ENCODE assay signal across 13 cellular contexts in genomic region chr17:50722746-50723145, GRCh38. TPM values are rescaled to one million over a fixed set of nuclear protein-coding genes. Genes with fewer than 3 reads are reported as not detected.
DNase-seq lines count a peak whose midpoint lies in the region; ATAC-seq and TF ChIP-seq lines count a peak whose summit lies in the region.
"Had no signal": no experiment of that assay in that cellular context is flagged by ENCODE, and none has a peak within 500 bp of the region (broad histone marks: within the 10 kb centered on the region; RNA-seq: fewer than 3 reads in every experiment).

No MANE protein-coding gene starts in this region.

- H3K36me3 Mint-ChIP-seq in CD4-positive, CD25-positive, alpha-beta regulatory T cell, result peaks cover 5% of the 10 kb centered on the region
- peaks cover 30% of the 10 kb centered on the region for H3K36me3 Mint-ChIP-seq in activated naive CD8-positive, alpha-beta T cell treated with anti-CD3 and anti-CD28 coated beads, Interleukin-2, amount 50 U/mL, for 24 hours (ENCODE audit: low read depth)
- H3K36me3 Mint-ChIP-seq in mesothelial cell of epicardium, result no peaks in the 10 kb centered on the region

- H3K4me1 ChIP-seq in CD4-positive, CD25-positive, alpha-beta regulatory T cell (ENCODE audit: control insufficient read depth, insufficient read depth, low read length, poor library complexity, severe bottlenecking), result peaks cover 69% of the 10 kb centered on the region
- peaks cover 17% of the 10 kb centered on the region for H3K4me1 ChIP-seq in HUES48 (ENCODE audit: control insufficient read depth, insufficient read depth, low read length)

- H3K27ac ChIP-seq in CD4-positive, CD25-positive, alpha-beta regulatory T cell (ENCODE audit: insufficient read depth, low read length, poor library complexity, severe bottlenecking), result no peak overlapping the region
- H3K27ac ChIP-seq in HUES48 (ENCODE audit: low read depth, low read length), result no peak overlapping the region
- H3K27ac ChIP-seq: upper lobe of left lung had no signal

- peaks cover 21 to 70% (median 38%) of the 10 kb centered on the region in 4 donors for H3K4me1 Mint-ChIP-seq in CD4-positive, CD25-positive, alpha-beta regulatory T cell
- H3K4me1 Mint-ChIP-seq in activated naive CD8-positive, alpha-beta T cell treated with anti-CD3 and anti-CD28 coated beads, Interleukin-2, amount 50 U/mL, for 24 hours, result peaks cover 56% of the 10 kb centered on the region
- peaks cover 42% of the 10 kb centered on the region for H3K4me1 Mint-ChIP-seq in mesothelial cell of epicardium

- peak overlapping the region; percentile 28 to 91 (median 64) for H3K4me3 Mint-ChIP-seq in CD4-positive, CD25-positive, alpha-beta regulatory T cell
- H3K4me3 Mint-ChIP-seq in activated naive CD8-positive, alpha-beta T cell treated with anti-CD3 and anti-CD28 coated beads, Interleukin-2, amount 50 U/mL, for 24 hours, result peak overlapping the region; percentile 88
- H3K4me3 Mint-ChIP-seq in mesothelial cell of epicardium, result peak overlapping the region; percentile 93

- no peak overlapping the region for H3K9ac ChIP-seq in HUES48 (ENCODE audit: low read depth, low read length)

- H3K9me3 Mint-ChIP-seq in CD4-positive, CD25-positive, alpha-beta regulatory T cell, result peaks cover 0 to 2% (median 0%) of the 10 kb centered on the region in 7 donors
- H3K9me3 Mint-ChIP-seq in activated naive CD8-positive, alpha-beta T cell treated with anti-CD3 and anti-CD28 coated beads, Interleukin-2, amount 50 U/mL, for 24 hours, result no peaks in the 10 kb centered on the region
- no peaks in the 10 kb centered on the region for H3K9me3 Mint-ChIP-seq in mesothelial cell of epicardium

- H3K9me3 ChIP-seq in CD4-positive, CD25-positive, alpha-beta regulatory T cell (ENCODE audit: control insufficient read depth in 2 of 2, low read length in 2 of 2), result no peaks in the 10 kb centered on the region
- no peaks in the 10 kb centered on the region for H3K9me3 ChIP-seq in HUES48 (ENCODE audit: control insufficient read depth, insufficient read depth, low read length)
- H3K9me3 ChIP-seq: upper lobe of left lung had no signal

- TF ChIP-seq CTCF in mesothelial cell of epicardium (IDR thresholded peaks at IDR 0.05; ENCODE audit: unreplicated experiment), result no peak

- peak overlapping the region in 2 of 3 donors; percentile 4 to 20 for H3K27ac Mint-ChIP-seq in CD4-positive, CD25-positive, alpha-beta regulatory T cell
- H3K27ac Mint-ChIP-seq in activated naive CD8-positive, alpha-beta T cell treated with anti-CD3 and anti-CD28 coated beads, Interleukin-2, amount 50 U/mL, for 24 hours, result peak overlapping the region; percentile 55
- H3K27ac Mint-ChIP-seq in mesothelial cell of epicardium, result peak overlapping the region; percentile 74

- no peaks in the 10 kb centered on the region for H3K27me3 Mint-ChIP-seq in CD4-positive, CD25-positive, alpha-beta regulatory T cell
- H3K27me3 Mint-ChIP-seq in activated naive CD8-positive, alpha-beta T cell treated with anti-CD3 and anti-CD28 coated beads, Interleukin-2, amount 50 U/mL, for 24 hours, result no peaks in the 10 kb centered on the region
- H3K27me3 Mint-ChIP-seq in mesothelial cell of epicardium (ENCODE audit: low read depth), result no peaks in the 10 kb centered on the region

- peak overlapping the region; percentile 45 for H3K4me3 ChIP-seq in CD4-positive, CD25-positive, alpha-beta regulatory T cell (ENCODE audit: low read depth, low read length)
- peak overlapping the region; percentile 29 for H3K4me3 ChIP-seq in HUES48 (ENCODE audit: low read depth, low read length)

- no peaks in the 10 kb centered on the region for H3K36me3 ChIP-seq in CD4-positive, CD25-positive, alpha-beta regulatory T cell (ENCODE audit: control insufficient read depth, insufficient read depth, low read length)
- H3K36me3 ChIP-seq in HUES48 (ENCODE audit: control insufficient read depth, insufficient read depth, low read length), result peaks cover 4% of the 10 kb centered on the region; the same call in 1 of the 2 replicates

- ATAC-seq in CD4-positive, CD25-positive, alpha-beta regulatory T cell (ENCODE audit: low read depth in 2 of 2), result no peak
- no peak for ATAC-seq in activated naive CD8-positive, alpha-beta T cell treated with anti-CD3 and anti-CD28 coated beads, Interleukin-2, amount 50 U/mL, for 24 hours
- ATAC-seq in HG03095 (IDR thresholded peaks at IDR 0.05; ENCODE audit: unreplicated experiment), result no peak
- ATAC-seq in HG03196 (IDR thresholded peaks at IDR 0.05; ENCODE audit: unreplicated experiment), result no peak

- DNase-seq in CD4-positive, CD25-positive, alpha-beta regulatory T cell, result no peak
- no peak for DNase-seq in activated naive CD8-positive, alpha-beta T cell treated with anti-CD3 and anti-CD28 coated beads, Interleukin-2, amount 50 U/mL, for 24 hours
- DNase-seq in mesothelial cell of epicardium (ENCODE audit: low spot score in 2 of 2, unreplicated experiment in 2 of 2) (no peak), NCI-H226 (no peak)
- no peak for DNase-seq in central memory CD4-positive, alpha-beta T cell
- DNase-seq: activated CD4-positive, alpha-beta T cell treated with anti-CD3 and anti-CD28 coated beads, Interleukin-2, amount 50 U/mL, for 48 hours; DMS79; NCI-H1694 had no signal

- no peaks in the 10 kb centered on the region for H3K27me3 ChIP-seq in CD4-positive, CD25-positive, alpha-beta regulatory T cell (ENCODE audit: control insufficient read depth, insufficient read depth, low read length)
- H3K27me3 ChIP-seq in HUES48 (ENCODE audit: control insufficient read depth, insufficient read depth, low read length), result no peaks in the 10 kb centered on the region
- H3K27me3 ChIP-seq: upper lobe of left lung had no signal

RNA-seq across cellular contexts. Expression of gene LUC7L3, which starts 3.3 kb away (rescaled TPM):
- total RNA-seq in CD4-positive, CD25-positive, alpha-beta regulatory T cell, result 143 TPM
- polyA plus RNA-seq in CD4-positive, CD25-positive, alpha-beta regulatory T cell, result 10 to 100 TPM; 44.9 to 54.0 (median 48.9) TPM
- 240 to 261 TPM (median 252 TPM) in 3 replicates for total RNA-seq in mesothelial cell of epicardium

RNA-seq across cellular contexts. Expression of gene ANKRD40, which starts 15.0 kb away (rescaled TPM):
- 24.0 TPM for total RNA-seq in CD4-positive, CD25-positive, alpha-beta regulatory T cell
- 1 to 10 TPM; 3.8 to 5.7 (median 4.5) TPM for polyA plus RNA-seq in CD4-positive, CD25-positive, alpha-beta regulatory T cell
- 35.9 to 38.8 TPM (median 37.6 TPM) in 3 replicates for total RNA-seq in mesothelial cell of epicardium

RNA-seq across cellular contexts. Expression of gene ANKRD40CL, which starts 44.6 kb away (rescaled TPM):
- total RNA-seq in CD4-positive, CD25-positive, alpha-beta regulatory T cell, result not detected
- not detected for polyA plus RNA-seq in CD4-positive, CD25-positive, alpha-beta regulatory T cell
- not detected in 3 replicates for total RNA-seq in mesothelial cell of epicardium
- total RNA-seq: cerebellum, upper lobe of left lung had no signal

Comparison
In these comparisons a context has a peak if more than half of its experiments do, and no peak if none do; other contexts are left out.
1. H3K27ac Mint-ChIP-seq: peak in every context shown above with its lines; median percentile 74 in mesothelial cell of epicardium; 55 in activated naive CD8-positive, alpha-beta T cell treated with anti-CD3 and anti-CD28 coated beads, Interleukin-2, amount 50 U/mL, for 24 hours; 12 in CD4-positive, CD25-positive, alpha-beta regulatory T cell.